In the genomic region with DNA sequence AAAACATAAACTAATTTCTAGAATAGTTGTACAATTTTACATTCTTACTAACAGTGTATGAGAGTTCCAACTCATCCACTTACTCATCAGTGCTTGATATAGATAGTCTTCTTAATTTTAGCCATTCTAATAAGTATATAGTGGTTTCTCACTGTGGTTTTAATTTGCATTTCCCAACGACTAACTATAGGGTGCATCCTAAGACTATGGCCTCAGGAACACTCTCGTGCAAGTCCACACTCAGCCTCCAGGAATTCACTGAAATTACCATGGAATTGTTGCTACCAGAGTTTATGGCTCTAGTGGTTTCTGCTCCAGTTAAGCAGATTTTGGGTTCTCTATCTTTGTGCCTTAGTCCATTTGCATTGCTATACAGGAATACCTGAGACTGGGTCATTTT, we compare ENCODE assay signal across 18 cellular contexts.
"Had no signal": no experiment of that assay in that cellular context is flagged by ENCODE, and none has a peak within 500 bp of the region (broad histone marks: within the 10 kb centered on the region; RNA-seq: fewer than 3 reads in every experiment).

No MANE protein-coding gene starts in this region.

- H3K27ac Mint-ChIP-seq: activated T-helper 17 cell treated with anti-CD3 and anti-CD28 coated beads, Interleukin-2, amount 50 U/mL, for 72 hours; progenitor cell of endocrine pancreas; T-helper 2 cell treated with Interferon-gamma antibody and Interleukin-4, amounts not matched to agents 5 μg/mL and 100 μg/mL, for 36 hours had no signal

- ATAC-seq: activated T-helper 17 cell treated with anti-CD3 and anti-CD28 coated beads, Interleukin-2, amount 50 U/mL, for 72 hours; esophagus mucosa had no signal

- H3K4me3 ChIP-seq: ascending aorta, right atrium auricular region, skin epidermis, tibial nerve, uterus had no signal

- H3K36me3 ChIP-seq: ascending aorta, right atrium auricular region, tibial nerve, uterus had no signal

- FAIRE-seq: colon had no signal

- DNase-seq: activated CD4-positive, alpha-beta T cell treated with anti-CD3 and anti-CD28 coated beads, Interleukin-2, amount 50 U/mL, for 4 hours; activated CD4-positive, CD25-positive, alpha-beta regulatory T cell treated with anti-CD3 and anti-CD28 coated beads, Interleukin-2, amount 50 U/mL, for 72 hours; activated naive CD4-positive, alpha-beta T cell treated with Interleukin-2 at 50 U/mL for 16 hours; hippocampal formation; stimulated activated CD4-positive, alpha-beta T cell treated with anti-CD3 and anti-CD28 coated beads, Interleukin-4, amount 100 ng/mL, for 4 hours; stimulated activated CD8-positive, alpha-beta memory T cell treated with anti-CD3 and anti-CD28 coated beads, Interleukin-4, amount 100 ng/mL, for 48 hours; stimulated activated naive CD4-positive, alpha-beta T cell treated with Interleukin-2 at 50 U/mL for 16 hours; substantia nigra; uterus had no signal

- H3K27me3 ChIP-seq: ascending aorta, right atrium auricular region, tibial nerve, uterus had no signal

- H3K4me1 Mint-ChIP-seq: activated T-helper 17 cell treated with anti-CD3 and anti-CD28 coated beads, Interleukin-2, amount 50 U/mL, for 72 hours had no signal

- H3K4me3 Mint-ChIP-seq: activated T-helper 17 cell treated with anti-CD3 and anti-CD28 coated beads, Interleukin-2, amount 50 U/mL, for 72 hours; T-helper 2 cell treated with Interferon-gamma antibody and Interleukin-4, amounts not matched to agents 5 μg/mL and 100 μg/mL, for 36 hours had no signal

- H3K27me3 Mint-ChIP-seq: activated T-helper 17 cell treated with anti-CD3 and anti-CD28 coated beads, Interleukin-2, amount 50 U/mL, for 72 hours; progenitor cell of endocrine pancreas had no signal
